ENCODE assay signal across 1 cellular context in the genomic region with DNA sequence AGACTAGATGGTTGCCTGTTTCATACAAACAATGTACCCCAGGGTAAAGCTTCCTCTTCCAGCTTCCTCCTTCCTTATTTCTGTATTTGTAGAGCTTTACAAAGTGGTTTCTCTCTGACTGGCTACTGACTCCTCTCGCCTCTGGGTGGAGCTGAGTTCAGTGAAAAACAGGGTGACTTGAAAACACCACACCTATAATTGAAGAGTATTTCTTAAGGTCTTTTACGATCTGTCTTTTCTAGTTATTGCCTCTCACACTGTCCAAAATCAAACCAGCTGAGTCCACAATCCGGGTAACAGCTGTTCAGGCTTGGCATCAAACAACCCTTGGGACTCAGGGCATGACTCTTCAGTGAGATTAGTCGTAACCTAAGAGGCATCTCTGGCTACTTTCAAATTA.
TF ChIP-seq lines count a peak whose summit lies in the region.

No MANE protein-coding gene starts in this region.

TF ChIP-seq in K562, 482 proteins besides CTCF, POLR2A, EP300 and RAD21 (continued from another document):
- TF ChIP-seq, protein P1, sequence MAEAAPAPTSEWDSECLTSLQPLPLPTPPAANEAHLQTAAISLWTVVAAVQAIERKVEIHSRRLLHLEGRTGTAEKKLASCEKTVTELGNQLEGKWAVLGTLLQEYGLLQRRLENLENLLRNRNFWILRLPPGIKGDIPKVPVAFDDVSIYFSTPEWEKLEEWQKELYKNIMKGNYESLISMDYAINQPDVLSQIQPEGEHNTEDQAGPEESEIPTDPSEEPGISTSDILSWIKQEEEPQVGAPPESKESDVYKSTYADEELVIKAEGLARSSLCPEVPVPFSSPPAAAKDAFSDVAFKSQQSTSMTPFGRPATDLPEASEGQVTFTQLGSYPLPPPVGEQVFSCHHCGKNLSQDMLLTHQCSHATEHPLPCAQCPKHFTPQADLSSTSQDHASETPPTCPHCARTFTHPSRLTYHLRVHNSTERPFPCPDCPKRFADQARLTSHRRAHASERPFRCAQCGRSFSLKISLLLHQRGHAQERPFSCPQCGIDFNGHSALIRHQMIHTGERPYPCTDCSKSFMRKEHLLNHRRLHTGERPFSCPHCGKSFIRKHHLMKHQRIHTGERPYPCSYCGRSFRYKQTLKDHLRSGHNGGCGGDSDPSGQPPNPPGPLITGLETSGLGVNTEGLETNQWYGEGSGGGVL (CRISPR knock-in tag; IDR thresholded peaks at IDR 0.05), result no peak
